In the genomic region with DNA sequence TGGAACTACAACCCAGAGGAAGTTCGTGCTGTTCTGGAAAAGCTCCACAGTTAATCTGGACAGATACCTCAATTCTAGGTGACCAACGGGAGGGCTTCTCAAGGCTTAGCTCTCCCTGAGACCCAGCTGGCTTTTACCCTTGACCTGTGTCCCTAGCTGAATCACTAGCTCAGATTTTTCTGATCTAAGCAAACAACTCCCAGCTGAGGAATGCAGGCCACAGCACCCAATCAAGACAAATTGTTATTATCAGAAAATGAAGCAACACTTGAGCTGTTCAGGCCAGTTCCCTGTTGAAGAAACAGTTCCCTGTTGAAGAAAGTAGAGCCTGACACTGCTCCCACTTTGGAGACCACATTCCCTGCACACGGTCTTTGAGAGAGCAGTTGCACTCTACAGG, we compare ENCODE assay signal across 31 cellular contexts. TPM values are rescaled to one million over a fixed set of nuclear protein-coding genes. Genes with fewer than 3 reads are reported as not detected.
DNase-seq lines count a peak whose midpoint lies in the region; ATAC-seq, FAIRE-seq and TF ChIP-seq lines count a peak whose summit lies in the region.
"Had no signal": no experiment of that assay in that cellular context is flagged by ENCODE, and none has a peak within 500 bp of the region (broad histone marks: within the 10 kb centered on the region; RNA-seq: fewer than 3 reads in every experiment).

No MANE protein-coding gene starts in this region.

- no peak overlapping the region for H3K4me3 ChIP-seq in K562
- H3K4me3 ChIP-seq in pancreas, result no peak overlapping the region
- H3K4me3 ChIP-seq: dorsolateral prefrontal cortex, HAP-1, left ventricle myocardium inferior, mucosa of descending colon, psoas muscle, smooth muscle cell, uterus had no signal

- TF ChIP-seq CTCF in K562 (IDR thresholded peaks at IDR 0.05 in 2 of 3, conservative IDR thresholded peaks at IDR 0.05 in 1 of 3; ENCODE audit: insufficient read depth in 2 of 3, low read depth in 1 of 3, low read length in 3 of 3), result no peak
- TF ChIP-seq CTCF in pancreas (IDR thresholded peaks at IDR 0.05), result no peak

- no peak for TF ChIP-seq POLR2A in K562 (conservative IDR thresholded peaks at IDR 0.05)

- DNase-seq in EH (ENCODE audit: low read depth) (peak; percentile 26), K562 (ENCODE audit: extremely low read depth in 1 of 4, low spot score in 3 of 4) (no peak), left lobe of liver (ENCODE audit: low spot score) (peak; percentile 26), pancreas (no peak), Kasumi-1 (lab: John Stamatoyannopoulos, UW) (no peak), D341Med (ENCODE audit: low spot score) (no peak)
- no peak for DNase-seq in activated CD4-positive, alpha-beta T cell treated with anti-CD3 and anti-CD28 coated beads, Interleukin-2, amount 10 ng/mL, durations not matched to agents 7 days and 5 days
- DNase-seq: activated CD4-positive, alpha-beta T cell treated with anti-CD3 and anti-CD28 coated beads, Interleukin-2, amount 10 ng/mL, durations not matched to agents 24 days and 14 days; activated CD8-positive, alpha-beta memory T cell treated with anti-CD3 and anti-CD28 coated beads, Interleukin-2, amount 10 ng/mL, durations not matched to agents 7 days and 5 days; activated naive CD4-positive, alpha-beta T cell treated with anti-CD3 and anti-CD28 coated beads, Interleukin-2, amount 10 ng/mL, durations not matched to agents 7 days and 5 days; anterior cingulate cortex; dorsolateral prefrontal cortex; foreskin keratinocyte; left ventricle myocardium inferior; mucosa of descending colon; NCI-H2029 treated with DMSO at 0.1 percent for 48 hours; NCI-H226; NCI-H774; psoas muscle; stimulated activated CD4-positive, alpha-beta T cell treated with anti-CD3 and anti-CD28 coated beads, Interleukin-2, amount 100 ng/mL, for 24 hours; uterus had no signal

- H3K9me3 ChIP-seq in K562 (replicated peaks; ENCODE audit: control insufficient read depth, insufficient read depth, low read depth, low read length) (no peaks in the 10 kb centered on the region), pancreas (no peaks in the 10 kb centered on the region)
- H3K9me3 ChIP-seq: HAP-1, left ventricle myocardium inferior, mucosa of descending colon, psoas muscle, uterus had no signal

- H3K27me3 ChIP-seq in K562 (ENCODE audit: control insufficient read depth in 2 of 2, insufficient read depth in 2 of 2, low read length in 2 of 2) (no peaks in the 10 kb centered on the region), pancreas (no peaks in the 10 kb centered on the region)
- H3K27me3 ChIP-seq: dorsolateral prefrontal cortex, foreskin keratinocyte, uterus had no signal

- no peak overlapping the region for H3K9ac ChIP-seq in K562 (ENCODE audit: insufficient read depth in 1 of 2, low read depth in 2 of 2, low read length in 2 of 2)

- H3K27ac ChIP-seq in K562 (ENCODE audit: extremely low read depth, low read depth, low read length) (no peak overlapping the region), pancreas (no peak overlapping the region)
- H3K27ac ChIP-seq: foreskin keratinocyte, HL-60, left ventricle myocardium inferior, psoas muscle, uterus, VCaP had no signal

- 0 out of 2 replicates have a peak, but pooled peaks cover 4% of the 10 kb centered on the region for H4K20me1 ChIP-seq in K562 (replicated peaks; ENCODE audit: control insufficient read depth, insufficient read depth, low read length)

- peaks cover 6% of the 10 kb centered on the region for H3K9me1 ChIP-seq in K562 (ENCODE audit: control insufficient read depth, insufficient read depth, low read length)

- no TSS peak for BruUV-seq in K562 (replicated peaks; lab: Mats Ljungman, UMichigan)

- H3K27ac Mint-ChIP-seq in activated CD4-positive, alpha-beta T cell treated with anti-CD3 and anti-CD28 coated beads, Interleukin-2, amount 10 ng/mL, durations not matched to agents 7 days and 5 days, result no peak overlapping the region
- H3K27ac Mint-ChIP-seq: activated CD4-positive, alpha-beta T cell treated with anti-CD3 and anti-CD28 coated beads, Interleukin-2, amount 10 ng/mL, durations not matched to agents 24 days and 14 days; activated CD8-positive, alpha-beta memory T cell treated with anti-CD3 and anti-CD28 coated beads, Interleukin-2, amount 10 ng/mL, durations not matched to agents 7 days and 5 days; activated naive CD4-positive, alpha-beta T cell treated with anti-CD3 and anti-CD28 coated beads, Interleukin-2, amount 10 ng/mL, durations not matched to agents 7 days and 5 days; T-helper 2 cell treated with Interferon-gamma antibody and Interleukin-4, amounts not matched to agents 5 μg/mL and 100 μg/mL, for 36 hours had no signal

- H3K9me3 Mint-ChIP-seq in activated CD4-positive, alpha-beta T cell treated with anti-CD3 and anti-CD28 coated beads, Interleukin-2, amount 10 ng/mL, durations not matched to agents 7 days and 5 days, result no peaks in the 10 kb centered on the region
- H3K9me3 Mint-ChIP-seq: activated CD4-positive, alpha-beta T cell treated with anti-CD3 and anti-CD28 coated beads, Interleukin-2, amount 10 ng/mL, durations not matched to agents 24 days and 14 days; activated naive CD4-positive, alpha-beta T cell treated with anti-CD3 and anti-CD28 coated beads, Interleukin-2, amount 10 ng/mL, durations not matched to agents 7 days and 5 days; central memory CD8-positive, alpha-beta T cell; T-helper 2 cell treated with Interferon-gamma antibody and Interleukin-4, amounts not matched to agents 5 μg/mL and 100 μg/mL, for 36 hours had no signal

- no peak for TF ChIP-seq EP300 in K562 (IDR thresholded peaks at IDR 0.05; ENCODE audit: low read length)

- H3K4me1 Mint-ChIP-seq in activated CD4-positive, alpha-beta T cell treated with anti-CD3 and anti-CD28 coated beads, Interleukin-2, amount 10 ng/mL, durations not matched to agents 7 days and 5 days, result no peaks in the 10 kb centered on the region
- H3K4me1 Mint-ChIP-seq: activated CD8-positive, alpha-beta memory T cell treated with anti-CD3 and anti-CD28 coated beads, Interleukin-2, amount 10 ng/mL, durations not matched to agents 7 days and 5 days; activated naive CD4-positive, alpha-beta T cell treated with anti-CD3 and anti-CD28 coated beads, Interleukin-2, amount 10 ng/mL, durations not matched to agents 7 days and 5 days; central memory CD8-positive, alpha-beta T cell had no signal

- no peak overlapping the region for H2AFZ ChIP-seq in K562 (ENCODE audit: low read depth, low read length)

- H3K36me3 ChIP-seq in K562 (ENCODE audit: control insufficient read depth, insufficient read depth, low read length) (peaks cover 18% of the 10 kb centered on the region; the same call in 1 of the 3 replicates), pancreas (no peaks in the 10 kb centered on the region)
- H3K36me3 ChIP-seq: HAP-1, uterus had no signal

- no peak overlapping the region for H3K4me2 ChIP-seq in K562 (ENCODE audit: insufficient read depth, low read length)
- H3K4me2 ChIP-seq: smooth muscle cell had no signal

- POLR2A ChIA-PET in K562 (lab: Yijun Ruan, JAX), result interaction anchor here (0.6 to 2.1 kb wide), 6 partner anchors 9 to 30 kb away, joined by 3 to 11 read pairs (median 4); a partner anchor contains a TSS
- POLR2A ChIA-PET in activated CD4-positive, alpha-beta T cell treated with anti-CD3 and anti-CD28 coated beads, Interleukin-2, amount 10 ng/mL, durations not matched to agents 7 days and 5 days (lab: Charles Lee), result no interaction called here

- FAIRE-seq in K562 (lab: Jason Lieb, UNC) (no peak), pancreas (lab: Jason Lieb, UNC) (no peak)

- intact Hi-C loops in K562 (cut with micrococcal nuclease), result no loop called here
- intact Hi-C loops in pancreas (cut with DNase I), result no loop called here

- peaks cover 11% of the 10 kb centered on the region for H3K36me3 Mint-ChIP-seq in activated CD4-positive, alpha-beta T cell treated with anti-CD3 and anti-CD28 coated beads, Interleukin-2, amount 10 ng/mL, durations not matched to agents 7 days and 5 days (ENCODE audit: low read depth)

- H3K27me3 Mint-ChIP-seq in activated CD4-positive, alpha-beta T cell treated with anti-CD3 and anti-CD28 coated beads, Interleukin-2, amount 10 ng/mL, durations not matched to agents 7 days and 5 days, result no peaks in the 10 kb centered on the region
- H3K27me3 Mint-ChIP-seq: activated CD4-positive, alpha-beta T cell treated with anti-CD3 and anti-CD28 coated beads, Interleukin-2, amount 10 ng/mL, durations not matched to agents 24 days and 14 days; activated CD8-positive, alpha-beta memory T cell treated with anti-CD3 and anti-CD28 coated beads, Interleukin-2, amount 10 ng/mL, durations not matched to agents 7 days and 5 days; activated naive CD4-positive, alpha-beta T cell treated with anti-CD3 and anti-CD28 coated beads, Interleukin-2, amount 10 ng/mL, durations not matched to agents 7 days and 5 days; central memory CD8-positive, alpha-beta T cell had no signal

- H3K4me3 Mint-ChIP-seq in activated CD4-positive, alpha-beta T cell treated with anti-CD3 and anti-CD28 coated beads, Interleukin-2, amount 10 ng/mL, durations not matched to agents 7 days and 5 days, result no peak overlapping the region
- H3K4me3 Mint-ChIP-seq: activated CD4-positive, alpha-beta T cell treated with anti-CD3 and anti-CD28 coated beads, Interleukin-2, amount 10 ng/mL, durations not matched to agents 24 days and 14 days; activated CD8-positive, alpha-beta memory T cell treated with anti-CD3 and anti-CD28 coated beads, Interleukin-2, amount 10 ng/mL, durations not matched to agents 7 days and 5 days; activated naive CD4-positive, alpha-beta T cell treated with anti-CD3 and anti-CD28 coated beads, Interleukin-2, amount 10 ng/mL, durations not matched to agents 7 days and 5 days; central memory CD8-positive, alpha-beta T cell; T-helper 2 cell treated with Interferon-gamma antibody and Interleukin-4, amounts not matched to agents 5 μg/mL and 100 μg/mL, for 36 hours had no signal

- no peaks in the 10 kb centered on the region for H3K79me2 ChIP-seq in K562 (ENCODE audit: control insufficient read depth, insufficient read depth, low read length)

- WGBS in K562 (ENCODE audit: insufficient coverage, low coverage, missing lambda C conversion rate), result 41% methylated on average over 3 of the region's 3 CpGs
- WGBS in pancreas, 2 donors, result 63 to 64% methylated on average over 3 of the region's 3 CpGs

- H3K4me1 ChIP-seq in K562 (replicated peaks in 1 of 2; ENCODE audit: control insufficient read depth in 2 of 2, insufficient read depth in 2 of 2, low read length in 2 of 2) (no peaks in the 10 kb centered on the region; a peak in 1 of 5 replicates), pancreas (no peaks in the 10 kb centered on the region)
- H3K4me1 ChIP-seq: foreskin keratinocyte, left ventricle myocardium inferior, psoas muscle, uterus had no signal

- in situ Hi-C loops in K562 (cut with MboI), result no loop called here

- no peak for TF ChIP-seq RAD21 in K562 (CRISPR knock-in tag; conservative IDR thresholded peaks at IDR 0.05 in 1 of 2, IDR thresholded peaks at IDR 0.05 in 1 of 2)

- ATAC-seq in K562 (no peak), left lobe of liver (peak; percentile 54), pancreas (peak in 3 of 4 donors; percentile 30 to 44 (median 37)), esophagus mucosa (no peak)
- ATAC-seq: activated CD8-positive, alpha-beta memory T cell treated with anti-CD3 and anti-CD28 coated beads, Interleukin-2, amount 10 ng/mL, durations not matched to agents 7 days and 5 days; foreskin keratinocyte; mucosa of descending colon; psoas muscle had no signal

- CTCF ChIA-PET in K562 (lab: Yijun Ruan, JAX; ENCODE audit: low intra/inter-chr PET ratio), result no interaction called here
- CTCF ChIA-PET in activated CD4-positive, alpha-beta T cell treated with anti-CD3 and anti-CD28 coated beads, Interleukin-2, amount 10 ng/mL, durations not matched to agents 7 days and 5 days (lab: Charles Lee), result interaction anchor here (1.7 kb wide), 1 partner anchor 12 kb away, joined by 5 read pairs; no protein-coding TSS in a partner anchor

RNA-seq across cellular contexts. Expression of a gene that starts 16.0 kb away (rescaled TPM):
- not detected in 2 replicates for total RNA-seq in K562 (2011; cell fraction: chromatin; rRNA removed; ENCODE audit: low replicate concordance)
- not detected in 2 replicates for total RNA-seq in K562 (2011; cell fraction: nucleolus; rRNA removed)
- total RNA-seq in K562 (2011; cell fraction: nucleoplasm; rRNA removed), result not detected in 2 replicates
- total RNA-seq in K562 (2014; rRNA removed) (not detected in 2 replicates), K562 (2014; rRNA removed; fragmentation: Illumina TruSeq; extraction: Trizol) (not detected in 2 replicates), K562 (2015; rRNA removed; fragmentation: Illumina TruSeq; extraction: Trizol) (not detected in 2 replicates), K562 (2021) (not detected in 2 replicates), left lobe of liver (39.4 TPM), pancreas (not detected), esophagus mucosa (not detected)
- polyA plus RNA-seq in K562 (2011; rRNA removed) (not detected in 2 replicates), K562 (2014; fragmentation: Illumina TruSeq; extraction: Trizol) (not detected in 2 replicates), K562 (2014; fragmentation: Nextera tagmentation; extraction: Ambion mirVana) (not detected), K562 (2014; rRNA removed) (not detected in 2 replicates), pancreas (under 1 TPM in 1 of 2 donors, not detected in 1; 0.09 TPM)
- not detected in 2 replicates for polyA plus RNA-seq in K562 (2011; cell fraction: cytosol; rRNA removed)
- polyA plus RNA-seq in K562 (2011; cell fraction: nucleus; rRNA removed), result not detected in 2 replicates
- polyA plus RNA-seq in K562 (2012), result 0.07 TPM in 1 of 2 replicates, not detected in the other
- polyA minus RNA-seq in K562 (2011; rRNA and poly(A)+ RNA removed), result not detected in 2 replicates
- not detected in 2 replicates for polyA minus RNA-seq in K562 (2011; cell fraction: cytosol; rRNA and poly(A)+ RNA removed)
- polyA minus RNA-seq in K562 (2011; cell fraction: nucleus; rRNA and poly(A)+ RNA removed), result 0.78 TPM in 1 of 2 replicates, not detected in the other
- not detected for total RNA-seq in activated CD4-positive, alpha-beta T cell treated with anti-CD3 and anti-CD28 coated beads, Interleukin-2, amount 10 ng/mL, durations not matched to agents 7 days and 5 days
- total RNA-seq: A673; activated CD4-positive, alpha-beta T cell treated with anti-CD3 and anti-CD28 coated beads, Interleukin-2, amount 10 ng/mL, durations not matched to agents 24 days and 14 days; activated CD8-positive, alpha-beta memory T cell treated with anti-CD3 and anti-CD28 coated beads, Interleukin-2, amount 10 ng/mL, durations not matched to agents 7 days and 5 days; foreskin keratinocyte; left ventricle myocardium inferior; mucosa of descending colon; psoas muscle; smooth muscle cell; subcutaneous adipose tissue had no signal
- polyA plus RNA-seq: BJ, foreskin keratinocyte, psoas muscle had no signal

RNA-seq across cellular contexts. Expression of a gene that starts 20.3 kb away (rescaled TPM):
- total RNA-seq in K562 (2011; cell fraction: chromatin; rRNA removed; ENCODE audit: low replicate concordance), result 23.9 and 24.2 TPM in 2 replicates
- total RNA-seq in K562 (2011; cell fraction: nucleolus; rRNA removed), result 24.2 and 25.8 TPM in 2 replicates
- 26.2 and 36.1 TPM in 2 replicates for total RNA-seq in K562 (2011; cell fraction: nucleoplasm; rRNA removed)
- 17.8 and 23.8 TPM in 2 replicates for total RNA-seq in K562 (2014; rRNA removed)
- total RNA-seq in K562 (2014; rRNA removed; fragmentation: Illumina TruSeq; extraction: Trizol), result 21.6 and 23.9 TPM in 2 replicates
- 17.9 and 19.6 TPM in 2 replicates for total RNA-seq in K562 (2015; rRNA removed; fragmentation: Illumina TruSeq; extraction: Trizol)
- 15.3 and 15.5 TPM in 2 replicates for total RNA-seq in K562 (2021)
- polyA plus RNA-seq in K562 (2011; rRNA removed), result 35.6 and 37.5 TPM in 2 replicates
- 27.6 and 37.8 TPM in 2 replicates for polyA plus RNA-seq in K562 (2011; cell fraction: cytosol; rRNA removed)
- polyA plus RNA-seq in K562 (2011; cell fraction: nucleus; rRNA removed), result 19.0 and 21.7 TPM in 2 replicates
- 17.0 and 25.2 TPM in 2 replicates for polyA plus RNA-seq in K562 (2012)
- polyA plus RNA-seq in K562 (2014; fragmentation: Illumina TruSeq; extraction: Trizol), result 25.0 and 27.3 TPM in 2 replicates
- 10 to 100 TPM; 11.5 to 15.2 TPM for polyA plus RNA-seq in K562 (2014; fragmentation: Nextera tagmentation; extraction: Ambion mirVana)
- polyA plus RNA-seq in K562 (2014; rRNA removed), result 19.2 and 21.3 TPM in 2 replicates
- 27.7 and 28.8 TPM in 2 replicates for polyA minus RNA-seq in K562 (2011; rRNA and poly(A)+ RNA removed)
- polyA minus RNA-seq in K562 (2011; cell fraction: cytosol; rRNA and poly(A)+ RNA removed), result 8.5 and 12.5 TPM in 2 replicates
- 4.6 and 7.3 TPM in 2 replicates for polyA minus RNA-seq in K562 (2011; cell fraction: nucleus; rRNA and poly(A)+ RNA removed)
- 18.3 TPM for total RNA-seq in left lobe of liver
- 10 to 100 TPM in 4 of 6 donors, 1 to 10 TPM in 2; 5.6 to 17.7 (median 10.9) TPM for total RNA-seq in pancreas
- polyA plus RNA-seq in pancreas, result 10 to 100 TPM; 10.5 to 16.6 TPM
- total RNA-seq in activated CD4-positive, alpha-beta T cell treated with anti-CD3 and anti-CD28 coated beads, Interleukin-2, amount 10 ng/mL, durations not matched to agents 7 days and 5 days, result 10 to 100 TPM; 16.3 to 20.6 TPM
- total RNA-seq in esophagus mucosa, result 20.1 TPM

RNA-seq across cellular contexts. Expression of a gene that starts 35.6 kb away (rescaled TPM):
- total RNA-seq in K562 (2011; cell fraction: chromatin; rRNA removed; ENCODE audit: low replicate concordance), result 66.3 and 178 TPM in 2 replicates
- 42.0 and 52.9 TPM in 2 replicates for total RNA-seq in K562 (2011; cell fraction: nucleolus; rRNA removed)
- total RNA-seq in K562 (2011; cell fraction: nucleoplasm; rRNA removed), result 98.8 and 143 TPM in 2 replicates
- 167 and 181 TPM in 2 replicates for total RNA-seq in K562 (2014; rRNA removed)
- 147 and 167 TPM in 2 replicates for total RNA-seq in K562 (2014; rRNA removed; fragmentation: Illumina TruSeq; extraction: Trizol)
- 189 and 209 TPM in 2 replicates for total RNA-seq in K562 (2015; rRNA removed; fragmentation: Illumina TruSeq; extraction: Trizol)
- 93.6 and 94.4 TPM in 2 replicates for total RNA-seq in K562 (2021)
- 110 and 150 TPM in 2 replicates for polyA plus RNA-seq in K562 (2011; rRNA removed)
- 16.5 and 38.3 TPM in 2 replicates for polyA plus RNA-seq in K562 (2011; cell fraction: cytosol; rRNA removed)
- 68.4 and 110 TPM in 2 replicates for polyA plus RNA-seq in K562 (2011; cell fraction: nucleus; rRNA removed)
- polyA plus RNA-seq in K562 (2012), result 81.2 and 153 TPM in 2 replicates
- 153 and 157 TPM in 2 replicates for polyA plus RNA-seq in K562 (2014; fragmentation: Illumina TruSeq; extraction: Trizol)
- polyA plus RNA-seq in K562 (2014; fragmentation: Nextera tagmentation; extraction: Ambion mirVana), result 100 to 1,000 TPM; 168 to 178 TPM
- polyA plus RNA-seq in K562 (2014; rRNA removed), result 202 and 206 TPM in 2 replicates
- polyA minus RNA-seq in K562 (2011; rRNA and poly(A)+ RNA removed), result 39.2 and 55.5 TPM in 2 replicates
- polyA minus RNA-seq in K562 (2011; cell fraction: cytosol; rRNA and poly(A)+ RNA removed), result 14.8 and 15.3 TPM in 2 replicates
- 39.7 and 75.0 TPM in 2 replicates for polyA minus RNA-seq in K562 (2011; cell fraction: nucleus; rRNA and poly(A)+ RNA removed)
- 14.4 TPM for total RNA-seq in left lobe of liver
- 10 to 100 TPM in 1 of 6 donors, 1 to 10 TPM in 5; 5.9 to 12.0 (median 8.7) TPM for total RNA-seq in pancreas
- 10 to 100 TPM in 1 of 2 donors, 1 to 10 TPM in 1; 9.2 to 21.5 TPM for polyA plus RNA-seq in pancreas
- 10 to 100 TPM; 71.8 to 74.3 TPM for total RNA-seq in activated CD4-positive, alpha-beta T cell treated with anti-CD3 and anti-CD28 coated beads, Interleukin-2, amount 10 ng/mL, durations not matched to agents 7 days and 5 days
- 15.6 TPM for total RNA-seq in esophagus mucosa

RNA-seq across cellular contexts. Expression of a gene that starts 36.2 kb away (rescaled TPM):
- 17.8 and 28.0 TPM in 2 replicates for total RNA-seq in K562 (2011; cell fraction: chromatin; rRNA removed; ENCODE audit: low replicate concordance)
- total RNA-seq in K562 (2011; cell fraction: nucleolus; rRNA removed), result 12.8 and 13.8 TPM in 2 replicates
- total RNA-seq in K562 (2011; cell fraction: nucleoplasm; rRNA removed), result 15.5 and 17.3 TPM in 2 replicates
- total RNA-seq in K562 (2014; rRNA removed), result 26.0 and 26.2 TPM in 2 replicates
- 39.0 and 45.4 TPM in 2 replicates for total RNA-seq in K562 (2014; rRNA removed; fragmentation: Illumina TruSeq; extraction: Trizol)
- 35.0 and 35.5 TPM in 2 replicates for total RNA-seq in K562 (2015; rRNA removed; fragmentation: Illumina TruSeq; extraction: Trizol)
- 40.1 and 42.7 TPM in 2 replicates for total RNA-seq in K562 (2021)
- polyA plus RNA-seq in K562 (2011; rRNA removed), result 51.9 and 64.1 TPM in 2 replicates
- 28.3 and 36.7 TPM in 2 replicates for polyA plus RNA-seq in K562 (2011; cell fraction: cytosol; rRNA removed)
- 17.0 and 23.4 TPM in 2 replicates for polyA plus RNA-seq in K562 (2011; cell fraction: nucleus; rRNA removed)
- polyA plus RNA-seq in K562 (2012), result 39.1 and 44.1 TPM in 2 replicates
- 42.0 and 42.9 TPM in 2 replicates for polyA plus RNA-seq in K562 (2014; fragmentation: Illumina TruSeq; extraction: Trizol)
- 10 to 100 TPM; 17.3 to 19.1 TPM for polyA plus RNA-seq in K562 (2014; fragmentation: Nextera tagmentation; extraction: Ambion mirVana)
- polyA plus RNA-seq in K562 (2014; rRNA removed), result 33.6 and 35.2 TPM in 2 replicates
- 39.8 and 45.6 TPM in 2 replicates for polyA minus RNA-seq in K562 (2011; rRNA and poly(A)+ RNA removed)
- 24.0 and 25.1 TPM in 2 replicates for polyA minus RNA-seq in K562 (2011; cell fraction: cytosol; rRNA and poly(A)+ RNA removed)
- polyA minus RNA-seq in K562 (2011; cell fraction: nucleus; rRNA and poly(A)+ RNA removed), result 5.8 and 14.1 TPM in 2 replicates
- total RNA-seq in left lobe of liver, result 10.5 TPM
- 10 to 100 TPM in 1 of 6 donors, 1 to 10 TPM in 5; 5.7 to 12.4 (median 6.7) TPM for total RNA-seq in pancreas
- 10 to 100 TPM in 1 of 2 donors, 1 to 10 TPM in 1; 5.2 to 20.5 TPM for polyA plus RNA-seq in pancreas
- 10 to 100 TPM; 19.5 to 19.9 TPM for total RNA-seq in activated CD4-positive, alpha-beta T cell treated with anti-CD3 and anti-CD28 coated beads, Interleukin-2, amount 10 ng/mL, durations not matched to agents 7 days and 5 days
- total RNA-seq in esophagus mucosa, result 20.0 TPM

Comparison
In these comparisons a context has a peak if more than half of its experiments do, and no peak if none do; other contexts are left out.
1. DNase-seq: peak in EH (single experiment) and left lobe of liver (single experiment); none in K562 (0 of 4), pancreas (0 of 6), activated CD4-positive, alpha-beta T cell treated with anti-CD3 and anti-CD28 coated beads, Interleukin-2, amount 10 ng/mL, durations not matched to agents 7 days and 5 days (single experiment), Kasumi-1 (0 of 2) and D341Med (single experiment).
2. ATAC-seq: peak in left lobe of liver (single experiment) and pancreas (3 of 4); none in K562 (single experiment) and esophagus mucosa (single experiment).
3. RNA of a gene that starts 16.0 kb away (total RNA-seq): 39.4 TPM in left lobe of liver (single experiment); not detected in esophagus mucosa (single experiment), not detected in K562, not detected in pancreas and not detected in activated CD4-positive, alpha-beta T cell treated with anti-CD3 and anti-CD28 coated beads, Interleukin-2, amount 10 ng/mL, durations not matched to agents 7 days and 5 days; every median in the first group is over 10 times any median in the second.